ENCODE assay signal across 9 cellular contexts in the genomic region with DNA sequence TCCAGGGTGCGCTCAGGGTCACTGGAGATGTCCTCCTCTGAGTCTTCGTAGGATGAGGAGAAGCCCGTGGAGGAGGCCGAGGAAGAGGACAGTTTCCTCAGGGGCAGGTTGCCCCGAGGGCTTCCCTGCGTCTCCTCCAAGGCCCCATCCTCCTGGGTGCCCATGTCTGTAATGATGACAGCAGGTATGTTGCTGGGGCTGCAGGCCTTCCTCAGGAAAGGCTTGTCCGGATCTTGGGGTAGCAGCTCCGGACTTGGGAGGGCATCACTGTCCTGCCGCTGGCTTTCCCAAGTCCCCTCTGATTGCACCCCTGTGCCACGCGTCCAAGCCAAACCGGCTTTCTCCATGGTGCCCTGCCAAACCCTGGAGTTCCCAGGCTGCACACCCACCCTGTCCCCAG. TPM values are rescaled to one million over a fixed set of nuclear protein-coding genes. Genes with fewer than 3 reads are reported as not detected.
DNase-seq lines count a peak whose midpoint lies in the region; ATAC-seq lines count a peak whose summit lies in the region.
"Had no signal": no experiment of that assay in that cellular context is flagged by ENCODE, and none has a peak within 500 bp of the region (broad histone marks: within the 10 kb centered on the region; RNA-seq: fewer than 3 reads in every experiment).

No MANE protein-coding gene starts in this region.

- no peaks in the 10 kb centered on the region for H3K27me3 ChIP-seq in right cardiac atrium (ENCODE audit: control insufficient read depth, insufficient read depth)
- H3K27me3 ChIP-seq: SJSA1 had no signal

- intact Hi-C loops in right cardiac atrium (cut with DNase I), result loop anchor here (5.0 to 10.0 kb wide), 4 partner anchors 87 to 103 kb away; no protein-coding TSS in a partner anchor

- no peaks in the 10 kb centered on the region for H3K27me3 Mint-ChIP-seq in IgD-negative memory B cell
- H3K27me3 Mint-ChIP-seq in activated T-cell treated with anti-CD3 and anti-CD28 coated beads, Interleukin-2, amount 50 U/mL, for 24 hours, result no peaks in the 10 kb centered on the region
- H3K27me3 Mint-ChIP-seq in stimulated activated memory B cell treated with anti-CD40 and anti-IgM and Interleukin-4, amounts not matched to agents 10 μg/mL and 1 μg/mL and 100 μg/mL, for 72 hours, result no peaks in the 10 kb centered on the region

- H3K4me1 Mint-ChIP-seq in IgD-negative memory B cell, result peaks cover 37 to 58% (median 53%) of the 10 kb centered on the region in 3 donors
- H3K4me1 Mint-ChIP-seq in activated T-cell treated with anti-CD3 and anti-CD28 coated beads, Interleukin-2, amount 50 U/mL, for 24 hours (ENCODE audit: low read depth), result peaks cover 66% of the 10 kb centered on the region
- peaks cover 71% of the 10 kb centered on the region for H3K4me1 Mint-ChIP-seq in stimulated activated memory B cell treated with anti-CD40 and anti-IgM and Interleukin-4, amounts not matched to agents 10 μg/mL and 1 μg/mL and 100 μg/mL, for 72 hours

- no peaks in the 10 kb centered on the region for H3K9me3 ChIP-seq in right cardiac atrium (ENCODE audit: control insufficient read depth, low read length)
- H3K9me3 ChIP-seq: SJSA1 had no signal

- H3K4me1 ChIP-seq in right cardiac atrium (ENCODE audit: control insufficient read depth, insufficient read depth, low read length), result no peaks in the 10 kb centered on the region

- H3K4me3 ChIP-seq in right cardiac atrium (ENCODE audit: low read length), result peak overlapping the region; percentile 40
- H3K4me3 ChIP-seq: SJSA1 had no signal

- peaks cover 6% of the 10 kb centered on the region for H3K36me3 Mint-ChIP-seq in IgD-negative memory B cell
- H3K36me3 Mint-ChIP-seq in activated T-cell treated with anti-CD3 and anti-CD28 coated beads, Interleukin-2, amount 50 U/mL, for 24 hours (ENCODE audit: low read depth), result peaks cover 74% of the 10 kb centered on the region
- peaks cover 41% of the 10 kb centered on the region for H3K36me3 Mint-ChIP-seq in stimulated activated memory B cell treated with anti-CD40 and anti-IgM and Interleukin-4, amounts not matched to agents 10 μg/mL and 1 μg/mL and 100 μg/mL, for 72 hours

- H3K27ac ChIP-seq in right cardiac atrium (ENCODE audit: low read length), result peak overlapping the region; percentile 14
- H3K27ac ChIP-seq: SJSA1 had no signal

- H3K9me3 Mint-ChIP-seq in IgD-negative memory B cell, result no peaks in the 10 kb centered on the region
- no peaks in the 10 kb centered on the region for H3K9me3 Mint-ChIP-seq in activated T-cell treated with anti-CD3 and anti-CD28 coated beads, Interleukin-2, amount 50 U/mL, for 24 hours
- no peaks in the 10 kb centered on the region for H3K9me3 Mint-ChIP-seq in stimulated activated memory B cell treated with anti-CD40 and anti-IgM and Interleukin-4, amounts not matched to agents 10 μg/mL and 1 μg/mL and 100 μg/mL, for 72 hours

- ATAC-seq in right cardiac atrium (no peak), HG03108 (IDR thresholded peaks at IDR 0.05; ENCODE audit: unreplicated experiment) (no peak)
- ATAC-seq in stimulated activated memory B cell treated with anti-CD40 and anti-IgM and Interleukin-4, amounts not matched to agents 10 μg/mL and 1 μg/mL and 100 μg/mL, for 72 hours, result no peak

- H3K27ac Mint-ChIP-seq in IgD-negative memory B cell, result peak overlapping the region in 1 of 3 donors; percentile 69
- H3K27ac Mint-ChIP-seq in activated T-cell treated with anti-CD3 and anti-CD28 coated beads, Interleukin-2, amount 50 U/mL, for 24 hours, result peak overlapping the region; percentile 97
- H3K27ac Mint-ChIP-seq in stimulated activated memory B cell treated with anti-CD40 and anti-IgM and Interleukin-4, amounts not matched to agents 10 μg/mL and 1 μg/mL and 100 μg/mL, for 72 hours, result no peak overlapping the region

- peak; percentile 47 for DNase-seq in activated T-cell treated with anti-CD3 and anti-CD28 coated beads, Interleukin-2, amount 50 U/mL, for 24 hours
- DNase-seq in right cardiac atrium, result no peak
- no peak for DNase-seq in A172 (ENCODE audit: low spot score)
- DNase-seq in inferior parietal cortex (ENCODE audit: extremely low spot score), result no peak
- DNase-seq: NCI-H2029 treated with DMSO at 0.1 percent for 48 hours had no signal

- H3K4me3 Mint-ChIP-seq in IgD-negative memory B cell, result peak overlapping the region; percentile 72 to 91 (median 82)
- H3K4me3 Mint-ChIP-seq in activated T-cell treated with anti-CD3 and anti-CD28 coated beads, Interleukin-2, amount 50 U/mL, for 24 hours, result peak overlapping the region; percentile 93
- H3K4me3 Mint-ChIP-seq in stimulated activated memory B cell treated with anti-CD40 and anti-IgM and Interleukin-4, amounts not matched to agents 10 μg/mL and 1 μg/mL and 100 μg/mL, for 72 hours, result peak overlapping the region; percentile 98

- 66% methylated on average over 12 of the region's 12 CpGs for WGBS in right cardiac atrium

RNA-seq across cellular contexts. Expression of a gene that starts 3.5 kb away (rescaled TPM):
- polyA plus RNA-seq in IgD-negative memory B cell (20.4 TPM), right cardiac atrium (9.6 TPM)
- 10 to 100 TPM in 2 of 4 donors, 1 to 10 TPM in 2; 9.6 to 15.4 (median 11.1) TPM for total RNA-seq in right cardiac atrium
- total RNA-seq in A172 (2014; rRNA removed; shearing (Covaris generic)), result 1.9 and 2.3 TPM in 2 replicates
